Comparison of ENCODE assay signal across 24 cellular contexts in the genomic region with DNA sequence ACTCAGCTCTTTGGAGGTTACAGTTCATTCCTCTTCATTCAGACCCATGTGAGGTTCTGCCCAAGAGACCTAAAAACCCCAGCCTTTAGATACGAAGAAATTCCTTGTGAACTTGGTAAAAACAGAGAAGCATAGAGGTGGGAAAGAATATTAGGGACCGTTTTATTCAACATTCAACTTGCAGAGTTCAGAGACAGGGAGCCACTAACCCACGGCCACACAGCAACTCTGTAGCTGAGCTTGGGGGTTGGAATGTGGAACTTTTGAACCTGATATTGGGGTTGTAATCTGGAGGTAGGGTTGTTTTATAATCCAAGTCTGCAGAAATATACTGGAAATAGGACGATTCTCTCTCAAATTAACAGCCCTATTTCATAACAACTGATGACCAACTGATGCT. TPM values are rescaled to one million over a fixed set of nuclear protein-coding genes. Genes with fewer than 3 reads are reported as not detected.
DNase-seq lines count a peak whose midpoint lies in the region; ATAC-seq, FAIRE-seq and TF ChIP-seq lines count a peak whose summit lies in the region.
"Had no signal": no experiment of that assay in that cellular context is flagged by ENCODE, and none has a peak within 500 bp of the region (broad histone marks: within the 10 kb centered on the region; RNA-seq: fewer than 3 reads in every experiment).

No MANE protein-coding gene starts in this region.

- POLR2A ChIA-PET in K562 (lab: Yijun Ruan, JAX), result no interaction called here

- H2AFZ ChIP-seq in GM23338, result no peak overlapping the region
- no peak overlapping the region for H2AFZ ChIP-seq in K562 (ENCODE audit: low read depth, low read length)
- H2AFZ ChIP-seq in osteoblast (ENCODE audit: low read length), result no peak overlapping the region

- H3K9me3 ChIP-seq in K562 (replicated peaks; ENCODE audit: control insufficient read depth, insufficient read depth, low read depth, low read length) (no peaks in the 10 kb centered on the region), iPS-18a (ENCODE audit: control insufficient read depth, low read depth, low read length) (no peaks in the 10 kb centered on the region), osteoblast (ENCODE audit: low read depth, low read length) (no peaks in the 10 kb centered on the region)
- H3K9me3 ChIP-seq: BLaER1 treated with 17β-estradiol and CSF1 and Interleukin-3, amounts not matched to agents 10 nM and 100 nM; Caco-2 had no signal

- H3K4me3 Mint-ChIP-seq in GM23338, result peak overlapping the region; percentile 23; the same call in 1 of the 3 replicates
- H3K4me3 Mint-ChIP-seq: CD4-positive, alpha-beta memory T cell had no signal

- BruUV-seq in K562 (replicated peaks; lab: Mats Ljungman, UMichigan), result no TSS peak

- in situ Hi-C loops in K562 (cut with MboI), result no loop called here

- H3K9me3 Mint-ChIP-seq in GM23338, result no peaks in the 10 kb centered on the region
- H3K9me3 Mint-ChIP-seq in activated naive CD4-positive, alpha-beta T cell treated with anti-CD3 and anti-CD28 coated beads, Interleukin-2, amount 50 U/mL, for 72 hours, result no peaks in the 10 kb centered on the region
- H3K9me3 Mint-ChIP-seq: CD4-positive, alpha-beta memory T cell; IgD-negative memory B cell had no signal

- peaks cover 48% of the 10 kb centered on the region for H3K4me1 Mint-ChIP-seq in GM23338

- no peaks in the 10 kb centered on the region for H3K9me2 ChIP-seq in GM23338 (ENCODE audit: insufficient read depth)

- no peaks in the 10 kb centered on the region for H3K36me3 ChIP-seq in GM23338 (ENCODE audit: insufficient read depth)
- no peaks in the 10 kb centered on the region for H3K36me3 ChIP-seq in K562 (ENCODE audit: control insufficient read depth, insufficient read depth, low read length)
- H3K36me3 ChIP-seq in iPS-18a (ENCODE audit: control insufficient read depth, low read depth, low read length), result no peaks in the 10 kb centered on the region
- H3K36me3 ChIP-seq in osteoblast (ENCODE audit: insufficient read depth, low read length), result no peaks in the 10 kb centered on the region
- H3K36me3 ChIP-seq: BLaER1 treated with 17β-estradiol and CSF1 and Interleukin-3, amounts not matched to agents 10 nM and 100 nM had no signal

- H3K27ac ChIP-seq in GM23338 (ENCODE audit: low read depth) (peak overlapping the region; percentile 76), K562 (ENCODE audit: extremely low read depth, low read depth, low read length) (no peak overlapping the region), iPS-18a (ENCODE audit: low read length) (no peak overlapping the region), osteoblast (ENCODE audit: low read depth, low read length) (no peak overlapping the region)
- H3K27ac ChIP-seq: BLaER1 treated with 17β-estradiol and CSF1 and Interleukin-3, amounts not matched to agents 10 nM and 100 nM; RWPE1; SK-N-MC had no signal

- ATAC-seq in GM23338, result no peak
- ATAC-seq in K562, result no peak
- no peak for ATAC-seq in activated naive CD4-positive, alpha-beta T cell treated with anti-CD3 and anti-CD28 coated beads, Interleukin-2, amount 50 U/mL, for 72 hours
- no peak for ATAC-seq in HG03280 (IDR thresholded peaks at IDR 0.05; ENCODE audit: unreplicated experiment)

- H3K79me2 ChIP-seq in GM23338 (replicated peaks; ENCODE audit: insufficient read depth) (no peaks in the 10 kb centered on the region), K562 (ENCODE audit: control insufficient read depth, insufficient read depth, low read length) (no peaks in the 10 kb centered on the region), osteoblast (ENCODE audit: insufficient read depth, low read length) (no peaks in the 10 kb centered on the region)

- H3F3A ChIP-seq in GM23338 (replicated peaks; ENCODE audit: low read depth), result peaks cover 12% of the 10 kb centered on the region; the same call in 1 of the 2 replicates

- FAIRE-seq in K562 (lab: Jason Lieb, UNC), result no peak
- FAIRE-seq: GM12891, HTR-8/SVneo had no signal

- H3K4me1 ChIP-seq in GM23338 (ENCODE audit: insufficient read depth), result peaks cover 28% of the 10 kb centered on the region
- H3K4me1 ChIP-seq in K562 (replicated peaks in 1 of 2; ENCODE audit: control insufficient read depth in 2 of 2, insufficient read depth in 2 of 2, low read length in 2 of 2), result peaks cover 0 to 19% of the 10 kb centered on the region in 2 experiments; a peak in 4 of 5 replicates
- peaks cover 21% of the 10 kb centered on the region for H3K4me1 ChIP-seq in iPS-18a (ENCODE audit: control insufficient read depth, low read depth, low read length)
- peaks cover 9% of the 10 kb centered on the region for H3K4me1 ChIP-seq in osteoblast (ENCODE audit: insufficient read depth, low read length)

- peak overlapping the region; percentile 89 for H3K27ac Mint-ChIP-seq in GM23338
- no peak overlapping the region for H3K27ac Mint-ChIP-seq in activated naive CD4-positive, alpha-beta T cell treated with anti-CD3 and anti-CD28 coated beads, Interleukin-2, amount 50 U/mL, for 72 hours
- H3K27ac Mint-ChIP-seq: CD4-positive, alpha-beta memory T cell had no signal

- H3K27me3 Mint-ChIP-seq in GM23338 (ENCODE audit: insufficient read depth, low read depth, poor library complexity), result peaks cover 7% of the 10 kb centered on the region
- H3K27me3 Mint-ChIP-seq: IgD-negative memory B cell had no signal

- H3K9ac ChIP-seq in K562 (ENCODE audit: insufficient read depth in 1 of 2, low read depth in 2 of 2, low read length in 2 of 2), result no peak overlapping the region
- H3K9ac ChIP-seq in iPS-18a (ENCODE audit: low read length), result peak overlapping the region; percentile 44
- H3K9ac ChIP-seq: BLaER1 treated with 17β-estradiol and CSF1 and Interleukin-3, amounts not matched to agents 10 nM and 100 nM had no signal

- H3K4me3 ChIP-seq in GM23338 (peak overlapping the region; percentile 28; the same call in 1 of the 2 replicates), K562 (no peak overlapping the region), iPS-18a (ENCODE audit: low read length) (no peak overlapping the region), osteoblast (ENCODE audit: insufficient read depth, low read length) (no peak overlapping the region)
- H3K4me3 ChIP-seq: BLaER1 treated with 17β-estradiol and CSF1 and Interleukin-3, amounts not matched to agents 10 nM and 100 nM; SK-N-MC had no signal

- no peaks in the 10 kb centered on the region for H3K36me3 Mint-ChIP-seq in GM23338 (ENCODE audit: low read depth)
- H3K36me3 Mint-ChIP-seq in activated naive CD4-positive, alpha-beta T cell treated with anti-CD3 and anti-CD28 coated beads, Interleukin-2, amount 50 U/mL, for 72 hours, result no peaks in the 10 kb centered on the region
- H3K36me3 Mint-ChIP-seq: CD4-positive, alpha-beta memory T cell; IgD-negative memory B cell had no signal

- H3K4me2 ChIP-seq in GM23338, result peak overlapping the region; percentile 48
- H3K4me2 ChIP-seq in K562 (ENCODE audit: insufficient read depth, low read length), result no peak overlapping the region
- H3K4me2 ChIP-seq in osteoblast (ENCODE audit: insufficient read depth, low read length), result peak overlapping the region; percentile 66
- H3K4me2 ChIP-seq: BLaER1 treated with 17β-estradiol and CSF1 and Interleukin-3, amounts not matched to agents 10 nM and 100 nM had no signal

- H3K9me1 ChIP-seq in K562 (ENCODE audit: control insufficient read depth, insufficient read depth, low read length), result no peaks in the 10 kb centered on the region

- TF ChIP-seq RAD21 in K562 (CRISPR knock-in tag; conservative IDR thresholded peaks at IDR 0.05 in 1 of 2, IDR thresholded peaks at IDR 0.05 in 1 of 2), result no peak

- H4K20me1 ChIP-seq in GM23338 (replicated peaks; ENCODE audit: insufficient read depth), result no peaks in the 10 kb centered on the region
- no peaks in the 10 kb centered on the region for H4K20me1 ChIP-seq in K562 (replicated peaks; ENCODE audit: control insufficient read depth, insufficient read depth, low read length)
- no peaks in the 10 kb centered on the region for H4K20me1 ChIP-seq in osteoblast (ENCODE audit: insufficient read depth, low read length)
- H4K20me1 ChIP-seq: BLaER1 treated with 17β-estradiol and CSF1 and Interleukin-3, amounts not matched to agents 10 nM and 100 nM had no signal

- TF ChIP-seq POLR2A in K562 (conservative IDR thresholded peaks at IDR 0.05), result no peak

- 27% methylated on average over 4 of the region's 4 CpGs for WGBS in K562 (ENCODE audit: insufficient coverage, low coverage, missing lambda C conversion rate)

- H3K27me3 ChIP-seq in GM23338 (ENCODE audit: insufficient read depth) (no peaks in the 10 kb centered on the region), K562 (ENCODE audit: control insufficient read depth in 2 of 2, insufficient read depth in 2 of 2, low read length in 2 of 2) (no peaks in the 10 kb centered on the region), iPS-18a (ENCODE audit: control insufficient read depth, insufficient read depth, low read length) (no peaks in the 10 kb centered on the region), osteoblast (ENCODE audit: insufficient read depth, low read length) (peaks cover 19% of the 10 kb centered on the region)
- H3K27me3 ChIP-seq: BLaER1 treated with 17β-estradiol and CSF1 and Interleukin-3, amounts not matched to agents 10 nM and 100 nM had no signal

- no peak for TF ChIP-seq EP300 in K562 (IDR thresholded peaks at IDR 0.05; ENCODE audit: low read length)

- intact Hi-C loops in K562 (cut with micrococcal nuclease), result loop anchor here (5.0 to 10.0 kb wide), 2 partner anchors 138 to 210 kb away; no protein-coding TSS in a partner anchor

- TF ChIP-seq CTCF in GM23338 (conservative IDR thresholded peaks at IDR 0.05; ENCODE audit: low read depth in 2 of 2) (no peak), K562 (IDR thresholded peaks at IDR 0.05 in 2 of 3, conservative IDR thresholded peaks at IDR 0.05 in 1 of 3; ENCODE audit: insufficient read depth in 2 of 3, low read depth in 1 of 3, low read length in 3 of 3) (no peak), osteoblast (IDR thresholded peaks at IDR 0.05; ENCODE audit: extremely low read depth, low read depth, low read length) (no peak)

- no peak for DNase-seq in GM23338 (ENCODE audit: low spot score)
- DNase-seq in K562 (ENCODE audit: extremely low read depth in 1 of 4, low spot score in 3 of 4), result no peak
- DNase-seq in osteoblast (ENCODE audit: insufficient read length, low spot score, missing footprints), result no peak
- DNase-seq in NCI-H2029 treated with DMSO at 0.1 percent for 48 hours (lab: John Stamatoyannopoulos, UW), result no peak
- no peak for DNase-seq in activated naive CD4-positive, alpha-beta T cell treated with anti-CD3 and anti-CD28 coated beads, Interleukin-2, amount 50 U/mL, for 72 hours (ENCODE audit: low spot score in 2 of 2)
- DNase-seq in LoVo (ENCODE audit: low spot score), result no peak
- DNase-seq: 8988T; Caco-2; CD4-positive, alpha-beta memory T cell; DMS 273 treated with DMSO at 0.1 percent for 48 hours; DMS79 treated with DMSO at 0.1 percent for 48 hours; Karpas-422; NCI-H1417 treated with DMSO at 0.1 percent for 48 hours; NCI-H187; NCI-H2227 treated with DMSO at 0.1 percent for 48 hours; NCI-H510A had no signal

- CTCF ChIA-PET in K562 (lab: Yijun Ruan, JAX; ENCODE audit: low intra/inter-chr PET ratio), result no interaction called here

RNA-seq across cellular contexts. Expression of a gene that starts 10.8 kb away (rescaled TPM):
- total RNA-seq in GM23338 (2014; rRNA removed; shearing (Covaris generic)), result 135 and 141 TPM in 2 replicates
- polyA plus RNA-seq in GM23338 (2016; fragmentation: Nextera tagmentation; extraction: Ambion mirVana) (92.7 and 94.7 TPM in 2 replicates), K562 (2011; rRNA removed) (31.6 and 35.6 TPM in 2 replicates), K562 (2014; fragmentation: Illumina TruSeq; extraction: Trizol) (22.0 and 24.6 TPM in 2 replicates), K562 (2014; fragmentation: Nextera tagmentation; extraction: Ambion mirVana) (10 to 100 TPM; 10.1 to 10.8 TPM), K562 (2014; rRNA removed) (23.8 and 26.7 TPM in 2 replicates)
- total RNA-seq in K562 (2011; cell fraction: chromatin; rRNA removed; ENCODE audit: low replicate concordance), result 16.7 and 29.4 TPM in 2 replicates
- 12.8 and 14.3 TPM in 2 replicates for total RNA-seq in K562 (2011; cell fraction: nucleolus; rRNA removed)
- 20.2 and 24.8 TPM in 2 replicates for total RNA-seq in K562 (2011; cell fraction: nucleoplasm; rRNA removed)
- total RNA-seq in K562 (2014; rRNA removed) (19.3 and 20.3 TPM in 2 replicates), K562 (2014; rRNA removed; fragmentation: Illumina TruSeq; extraction: Trizol) (20.2 and 22.6 TPM in 2 replicates), K562 (2015; rRNA removed; fragmentation: Illumina TruSeq; extraction: Trizol) (31.1 and 31.5 TPM in 2 replicates), K562 (2021) (17.9 and 22.0 TPM in 2 replicates), osteoblast (90.5 and 91.6 TPM in 2 replicates)
- 12.4 and 22.2 TPM in 2 replicates for polyA plus RNA-seq in K562 (2011; cell fraction: cytosol; rRNA removed)
- polyA plus RNA-seq in K562 (2011; cell fraction: nucleus; rRNA removed), result 56.7 and 79.6 TPM in 2 replicates
- polyA plus RNA-seq in K562 (2012), result 18.4 and 19.0 TPM in 2 replicates
- polyA minus RNA-seq in K562 (2011; rRNA and poly(A)+ RNA removed), result 29.3 and 39.7 TPM in 2 replicates
- 8.3 and 10.8 TPM in 2 replicates for polyA minus RNA-seq in K562 (2011; cell fraction: cytosol; rRNA and poly(A)+ RNA removed)
- polyA minus RNA-seq in K562 (2011; cell fraction: nucleus; rRNA and poly(A)+ RNA removed), result 14.5 and 37.8 TPM in 2 replicates
- total RNA-seq in activated naive CD4-positive, alpha-beta T cell treated with anti-CD3 and anti-CD28 coated beads, Interleukin-2, amount 50 U/mL, for 72 hours, result 10 to 100 TPM; 24.4 to 24.8 TPM
